18 cellular contexts compared by ENCODE assay signal in genomic region chr18:71001597-71001996, GRCh38.
A peak's percentile ranks its signal among the peaks of the same experiment; 100 is the strongest.
DNase-seq lines count a peak whose midpoint lies in the region; ATAC-seq and TF ChIP-seq lines count a peak whose summit lies in the region.
"Had no signal": no experiment of that assay in that cellular context is flagged by ENCODE, and none has a peak within 500 bp of the region (broad histone marks: within the 10 kb centered on the region; RNA-seq: fewer than 3 reads in every experiment).

No MANE protein-coding gene starts in this region.

- no peaks in the 10 kb centered on the region for H3K9me2 ChIP-seq in PC-9 (ENCODE audit: insufficient read depth)

- no peak overlapping the region for H3K4me2 ChIP-seq in PC-9
- H3K4me2 ChIP-seq: BLaER1 had no signal

- in situ Hi-C loops in astrocyte of the spinal cord (cut with HindIII; ENCODE audit: low sequenced_read_pairs) = no loop called here

- BruUV-seq in A673 (replicated peaks; lab: Mats Ljungman, UMichigan) (no TSS peak), PC-9 (replicated peaks; lab: Mats Ljungman, UMichigan) (no TSS peak)

- H3K4me1 ChIP-seq in A673 (ENCODE audit: insufficient read depth, low read length, poor library complexity, severe bottlenecking) (peaks cover 17% of the 10 kb centered on the region), PC-9 (replicated peaks; ENCODE audit: insufficient read depth) (no peaks in the 10 kb centered on the region)
- H3K4me1 ChIP-seq: BLaER1, SJCRH30 had no signal

- TF ChIP-seq CTCF in A673 (conservative IDR thresholded peaks at IDR 0.05; ENCODE audit: low read depth, low read length) (no peak), PC-9 (conservative IDR thresholded peaks at IDR 0.05) (no peak), astrocyte of the spinal cord (IDR thresholded peaks at IDR 0.05; ENCODE audit: low read depth, low read length) (no peak)

- H3K9me3 ChIP-seq in A673 (ENCODE audit: low read depth, low read length, poor library complexity, severe bottlenecking) = no peaks in the 10 kb centered on the region
- H3K9me3 ChIP-seq in PC-9 (ENCODE audit: insufficient read depth, low read depth) = no peaks in the 10 kb centered on the region
- H3K9me3 ChIP-seq: BLaER1, SJCRH30 had no signal

- H3K27me3 ChIP-seq in A673 (replicated peaks; ENCODE audit: insufficient read depth, low read depth, low read length, poor library complexity) (no peaks in the 10 kb centered on the region), PC-9 (ENCODE audit: insufficient read depth, low read depth) (no peaks in the 10 kb centered on the region)
- H3K27me3 ChIP-seq: BLaER1, SJCRH30 had no signal

- H2AFZ ChIP-seq in PC-9 = 0 out of 2 replicates have a peak overlapping the region, but pooled peaks have one; percentile 22

- intact Hi-C loops in A673 (cut with micrococcal nuclease; ENCODE audit: unreplicated experiment) (no loop called here), PC-9 (cut with micrococcal nuclease; ENCODE audit: unreplicated experiment) (no loop called here)

- H3K27ac ChIP-seq in A673 (ENCODE audit: low read depth, low read length, poor library complexity, severe bottlenecking) = no peak overlapping the region
- no peak overlapping the region for H3K27ac ChIP-seq in PC-9
- H3K27ac ChIP-seq: BLaER1, SJCRH30 had no signal

- peak; percentile 31 for DNase-seq in A673 (ENCODE audit: low spot score)
- DNase-seq in PC-9 = no peak
- DNase-seq in astrocyte of the spinal cord (ENCODE audit: low read depth, low spot score) = peak; percentile 6
- DNase-seq in kidney glomerular epithelial cell (lab: John Stamatoyannopoulos, UW) = peak; percentile 77
- no peak for DNase-seq in NCI-H69 (lab: John Stamatoyannopoulos, UW)
- DNase-seq: Calu3; CD4-positive, alpha-beta memory T cell; DMS53; EL; NCI-H1105 treated with DMSO at 0.1 percent for 48 hours; NCI-H1694; NCI-H82; SJCRH30 had no signal

- CTCF ChIA-PET in A673 (lab: Charles Lee) (no interaction called here), PC-9 (lab: Charles Lee) (no interaction called here)

- no peaks in the 10 kb centered on the region for H3F3A ChIP-seq in PC-9 (ENCODE audit: insufficient read depth, low read depth)

- POLR2A ChIA-PET in A673 (lab: Charles Lee; ENCODE audit: low non-redundant PET) = no interaction called here
- POLR2A ChIA-PET in PC-9 (lab: Charles Lee; ENCODE audit: unreplicated experiment) = no interaction called here

- H4K20me1 ChIP-seq in PC-9 (ENCODE audit: insufficient read depth) = no peaks in the 10 kb centered on the region
- H4K20me1 ChIP-seq: BLaER1 had no signal

- H3K36me3 ChIP-seq in A673 (ENCODE audit: insufficient read depth, low read length, poor library complexity, severe bottlenecking) (no peaks in the 10 kb centered on the region), PC-9 (ENCODE audit: low read depth) (no peaks in the 10 kb centered on the region)
- H3K36me3 ChIP-seq: BLaER1, SJCRH30 had no signal

- no peak for ATAC-seq in HG03378 (IDR thresholded peaks at IDR 0.05; ENCODE audit: unreplicated experiment)
- no peak for ATAC-seq in GM18517 (IDR thresholded peaks at IDR 0.05; ENCODE audit: unreplicated experiment)
- ATAC-seq: GM12878, K562 had no signal

- no peaks in the 10 kb centered on the region for H3K79me2 ChIP-seq in PC-9 (ENCODE audit: low read depth)

- H3K4me3 ChIP-seq in A673 (ENCODE audit: low read depth, low read length, poor library complexity, severe bottlenecking) = no peak overlapping the region
- no peak overlapping the region for H3K4me3 ChIP-seq in PC-9
- no peak overlapping the region for H3K4me3 ChIP-seq in astrocyte of the spinal cord (ENCODE audit: low read depth, low read length)
- H3K4me3 ChIP-seq: BLaER1, GM12878, K562, SJCRH30 had no signal

Comparison
In these comparisons a context has a peak if more than half of its experiments do, and no peak if none do; other contexts are left out.
1. DNase-seq: peak in A673 (single experiment), astrocyte of the spinal cord (single experiment) and kidney glomerular epithelial cell (single experiment); none in PC-9 (0 of 2) and NCI-H69 (single experiment).